ENCODE assay signal across 24 cellular contexts in the genomic region with DNA sequence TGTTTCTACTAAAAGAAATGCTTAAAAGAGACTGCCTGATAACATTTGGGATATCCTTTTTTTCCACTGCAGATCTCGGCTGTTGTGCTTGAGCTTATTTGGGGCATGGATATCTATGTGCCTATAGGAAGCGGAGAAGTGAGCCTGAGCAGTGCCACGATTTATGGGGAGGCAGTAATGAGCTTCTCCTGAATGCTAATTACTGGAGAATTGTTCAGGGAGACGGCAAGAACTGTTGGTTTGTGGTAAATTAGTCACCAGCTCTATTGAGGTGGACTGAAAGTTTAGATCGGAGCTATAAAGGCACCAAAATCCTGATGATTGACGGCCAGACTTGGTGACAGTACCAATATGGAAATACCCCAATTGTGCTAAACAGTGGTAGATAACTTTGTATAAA.
DNase-seq lines count a peak whose midpoint lies in the region; ATAC-seq and TF ChIP-seq lines count a peak whose summit lies in the region.
"Had no signal": no experiment of that assay in that cellular context is flagged by ENCODE, and none has a peak within 500 bp of the region (broad histone marks: within the 10 kb centered on the region; RNA-seq: fewer than 3 reads in every experiment).

No MANE protein-coding gene starts in this region.

- no peak overlapping the region for H2AK9ac ChIP-seq in IMR-90 (replicated peaks; ENCODE audit: low read depth, low read length, poor library complexity)

- H3K4me2 ChIP-seq in IMR-90 (ENCODE audit: low read depth, low read length) = no peak overlapping the region

- intact Hi-C loops in IMR-90 (cut with micrococcal nuclease) = no loop called here
- intact Hi-C loops in MCF 10A (cut with micrococcal nuclease) = no loop called here
- intact Hi-C loops in CD14-positive monocyte (cut with micrococcal nuclease) = no loop called here
- intact Hi-C loops in left ventricle myocardium superior (cut with micrococcal nuclease) = no loop called here

- no peak overlapping the region for H3K27ac ChIP-seq in IMR-90 (ENCODE audit: insufficient read depth, low read length)
- peak overlapping the region; percentile 84 for H3K27ac ChIP-seq in suprapubic skin
- H3K27ac ChIP-seq: coronary artery, gastroesophageal sphincter, sigmoid colon, SJSA1 had no signal

- dilution Hi-C loops in IMR-90 (cut with HindIII; ENCODE audit: low sequenced_read_pairs, unreplicated experiment) = no loop called here

- no peak overlapping the region for H2AFZ ChIP-seq in IMR-90 (replicated peaks; ENCODE audit: low read length, poor library complexity)

- H4K5ac ChIP-seq in IMR-90 (ENCODE audit: low read depth, low read length) = no peak overlapping the region

- no peak overlapping the region; the same call in 1 of the 2 replicates for H2BK20ac ChIP-seq in IMR-90 (ENCODE audit: low read depth, low read length)

- WGBS in IMR-90 (ENCODE audit: extremely low coverage in 2 of 2, insufficient read length in 1 of 2), 2 experiments = 62% methylated on average over 3 of the region's 6 CpGs; no CpG with 5 or more reads in 1 of the 2 experiments
- WGBS in suprapubic skin = 46% methylated on average over 6 of the region's 6 CpGs

- TF ChIP-seq EP300 in suprapubic skin (IDR thresholded peaks at IDR 0.05) = no peak

- 0 out of 2 replicates have a peak, but pooled peaks cover 1% of the 10 kb centered on the region for H3K36me3 ChIP-seq in IMR-90 (ENCODE audit: control insufficient read depth, insufficient read depth, low read length)
- H3K36me3 ChIP-seq in kidney epithelial cell (ENCODE audit: control insufficient read depth, insufficient read depth, low read length) = no peaks in the 10 kb centered on the region
- H3K36me3 ChIP-seq in suprapubic skin = no peaks in the 10 kb centered on the region
- H3K36me3 ChIP-seq: sigmoid colon, transverse colon had no signal

- H2BK5ac ChIP-seq in IMR-90 (ENCODE audit: low read depth, low read length, poor library complexity, severe bottlenecking) = no peak overlapping the region

- H2BK120ac ChIP-seq in IMR-90 (ENCODE audit: low read depth, low read length) = peak overlapping the region; percentile 1; the same call in 1 of the 2 replicates

- H3K9me3 ChIP-seq in IMR-90 (ENCODE audit: control insufficient read depth, insufficient read depth, low read length) (no peaks in the 10 kb centered on the region), suprapubic skin (no peaks in the 10 kb centered on the region)
- H3K9me3 ChIP-seq: gastroesophageal sphincter, sigmoid colon, SJSA1, transverse colon had no signal

- TF ChIP-seq CTCF in IMR-90 (conservative IDR thresholded peaks at IDR 0.05; ENCODE audit: low read depth, low read length) = no peak
- TF ChIP-seq CTCF in MCF 10A (IDR thresholded peaks at IDR 0.05; ENCODE audit: unreplicated experiment) = no peak
- TF ChIP-seq CTCF in kidney epithelial cell (IDR thresholded peaks at IDR 0.05; ENCODE audit: insufficient read depth, low read length, poor library complexity, severe bottlenecking) = no peak
- TF ChIP-seq CTCF in suprapubic skin (IDR thresholded peaks at IDR 0.05) = no peak
- no peak for TF ChIP-seq CTCF in CD14-positive monocyte (IDR thresholded peaks at IDR 0.05)
- no peak for TF ChIP-seq CTCF in mesothelial cell of epicardium (IDR thresholded peaks at IDR 0.05; ENCODE audit: unreplicated experiment)

- CTCF ChIA-PET in IMR-90 (lab: Yijun Ruan, JAX) = no interaction called here
- CTCF ChIA-PET in MCF 10A (lab: Yijun Ruan, JAX) = interaction anchor here (0.9 to 2.1 kb wide), 6 partner anchors 10 to 224 kb away, joined by 3 to 10 read pairs (median 4); no protein-coding TSS in a partner anchor

- peaks cover 0 to 19% of the 10 kb centered on the region in 2 experiments; a peak in 2 of 4 replicates for H3K79me1 ChIP-seq in IMR-90 (ENCODE audit: low read depth in 1 of 2, low read length in 2 of 2)

- peaks cover 43% of the 10 kb centered on the region for H3K4me1 Mint-ChIP-seq in MCF 10A (ENCODE audit: insufficient read depth, unreplicated experiment)
- peaks cover 11% of the 10 kb centered on the region for H3K4me1 Mint-ChIP-seq in CD14-positive monocyte
- no peaks in the 10 kb centered on the region for H3K4me1 Mint-ChIP-seq in mesothelial cell of epicardium

- H3K14ac ChIP-seq in IMR-90 (replicated peaks; ENCODE audit: low read depth, low read length) = peak overlapping the region; percentile 5; the same call in 1 of the 2 replicates

- POLR2A ChIA-PET in IMR-90 (lab: Charles Lee; ENCODE audit: unreplicated experiment) (no interaction called here), MCF 10A (lab: Yijun Ruan, JAX) (interaction anchor here (0.6 to 4.8 kb wide), 21 partner anchors 8 to 315 kb away, joined by 3 to 107 read pairs (median 8); a partner anchor contains a TSS)

- no peak overlapping the region for H3K56ac ChIP-seq in IMR-90 (ENCODE audit: extremely low read depth, insufficient read depth, low read length)

- DNase-seq in IMR-90 (no peak), MCF 10A (ENCODE audit: unreplicated experiment) (peak; percentile 22), kidney epithelial cell (ENCODE audit: low read depth) (no peak), suprapubic skin (ENCODE audit: low spot score in 2 of 2) (no peak), CD14-positive monocyte (ENCODE audit: low spot score) (no peak), ecto neural progenitor cell (ENCODE audit: low spot score) (no peak), mesothelial cell of epicardium (ENCODE audit: low spot score in 2 of 2, unreplicated experiment in 2 of 2) (no peak), left ventricle myocardium superior (no peak)
- DNase-seq: activated CD8-positive, alpha-beta memory T cell treated with anti-CD3 and anti-CD28 coated beads for 24 hours; COR-L47; H7; NCI-H1436; NCI-H82; occipital lobe; sigmoid colon; stimulated activated CD4-positive, alpha-beta T cell treated with anti-CD3 and anti-CD28 coated beads, Interleukin-1b, Interleukin-23, amount 100 ng/mL, for 48 hours; stimulated activated naive CD4-positive, alpha-beta T cell treated with Interleukin-2 at 50 U/mL for 16 hours; T-helper 2 cell; transverse colon had no signal

- H3K4me1 ChIP-seq in IMR-90 (ENCODE audit: control insufficient read depth, insufficient read depth, low read length) (peaks cover 11% of the 10 kb centered on the region), suprapubic skin (peaks cover 14% of the 10 kb centered on the region)
- H3K4me1 ChIP-seq: gastroesophageal sphincter, sigmoid colon, transverse colon had no signal

- H3K27ac Mint-ChIP-seq in MCF 10A (ENCODE audit: low read depth, unreplicated experiment) = peak overlapping the region; percentile 91
- no peak overlapping the region for H3K27ac Mint-ChIP-seq in CD14-positive monocyte
- H3K27ac Mint-ChIP-seq in mesothelial cell of epicardium = no peak overlapping the region
- H3K27ac Mint-ChIP-seq: activated naive CD4-positive, alpha-beta T cell treated with anti-CD3 and anti-CD28 coated beads, Interleukin-2, amount 50 U/mL, for 72 hours; activated T-helper 1 cell treated with anti-CD3 and anti-CD28 coated beads, Interleukin-12 subunit alpha, Interleukin-12 subunit beta, Interleukin-2, Interleukin-4 antibody, amounts not matched to agents 30 ng/mL and 10 ng/mL and 1 ng/mL, durations not matched to agents 14 hours and 24 hours and 36 hours had no signal

- H3K4me3 Mint-ChIP-seq in MCF 10A (ENCODE audit: unreplicated experiment) (peak overlapping the region; percentile 85), CD14-positive monocyte (no peak overlapping the region), mesothelial cell of epicardium (no peak overlapping the region)
- H3K4me3 Mint-ChIP-seq: activated T-helper 1 cell treated with anti-CD3 and anti-CD28 coated beads, Interleukin-12 subunit alpha, Interleukin-12 subunit beta, Interleukin-2, Interleukin-4 antibody, amounts not matched to agents 30 ng/mL and 10 ng/mL and 1 ng/mL, durations not matched to agents 14 hours and 24 hours and 36 hours had no signal

- peaks cover 18% of the 10 kb centered on the region; the same call in 1 of the 2 replicates for H3K9me1 ChIP-seq in IMR-90 (ENCODE audit: insufficient read depth, low read length)

- H3K4ac ChIP-seq in IMR-90 (ENCODE audit: low read depth, low read length) = peak overlapping the region; percentile 1; the same call in 1 of the 2 replicates

- H3K27me3 Mint-ChIP-seq in MCF 10A (ENCODE audit: insufficient read depth, unreplicated experiment) = no peaks in the 10 kb centered on the region
- peaks cover 2 to 3% (median 3%) of the 10 kb centered on the region in 3 donors for H3K27me3 Mint-ChIP-seq in CD14-positive monocyte (ENCODE audit: low read depth in 3 of 3)
- H3K27me3 Mint-ChIP-seq in mesothelial cell of epicardium (ENCODE audit: low read depth) = peaks cover 2% of the 10 kb centered on the region

- no peaks in the 10 kb centered on the region for H4K20me1 ChIP-seq in IMR-90 (ENCODE audit: insufficient read depth, low read length)

- H3K18ac ChIP-seq in IMR-90 (ENCODE audit: low read depth, low read length) = no peak overlapping the region; the same call in 1 of the 2 replicates

- H3K27me3 ChIP-seq in IMR-90 (ENCODE audit: control insufficient read depth, insufficient read depth, low read length) = no peaks in the 10 kb centered on the region
- H3K27me3 ChIP-seq in kidney epithelial cell (ENCODE audit: control insufficient read depth, insufficient read depth, low read length) = no peaks in the 10 kb centered on the region
- H3K27me3 ChIP-seq in suprapubic skin = no peaks in the 10 kb centered on the region
- H3K27me3 ChIP-seq: gastroesophageal sphincter, sigmoid colon, SJSA1, transverse colon had no signal

- BruUV-seq in IMR-90 (replicated peaks; lab: Mats Ljungman, UMichigan) (no TSS peak), MCF 10A (replicated peaks; lab: Mats Ljungman, UMichigan) (no TSS peak)

- 0 out of 2 replicates have a peak overlapping the region, but pooled peaks have one; percentile 2 for H3K23ac ChIP-seq in IMR-90 (ENCODE audit: low read depth, low read length)

- no peak for TF ChIP-seq RAD21 in IMR-90 (IDR thresholded peaks at IDR 0.05; ENCODE audit: low read length)

- peak overlapping the region in 1 of 2 experiments; percentile 24; a peak in 1 of 4 replicates for H4K8ac ChIP-seq in IMR-90 (ENCODE audit: low read depth in 2 of 2, low read length in 2 of 2)

- in situ Hi-C loops in IMR-90 (cut with MboI; ENCODE audit: low sequenced_read_pairs) = no loop called here

- no peaks in the 10 kb centered on the region for H3K9me3 Mint-ChIP-seq in MCF 10A (ENCODE audit: unreplicated experiment)
- no peaks in the 10 kb centered on the region for H3K9me3 Mint-ChIP-seq in CD14-positive monocyte
- H3K9me3 Mint-ChIP-seq in mesothelial cell of epicardium = no peaks in the 10 kb centered on the region
- H3K9me3 Mint-ChIP-seq: activated naive CD4-positive, alpha-beta T cell treated with anti-CD3 and anti-CD28 coated beads, Interleukin-2, amount 50 U/mL, for 72 hours; activated T-helper 1 cell treated with anti-CD3 and anti-CD28 coated beads, Interleukin-12 subunit alpha, Interleukin-12 subunit beta, Interleukin-2, Interleukin-4 antibody, amounts not matched to agents 30 ng/mL and 10 ng/mL and 1 ng/mL, durations not matched to agents 14 hours and 24 hours and 36 hours had no signal

- H2BK15ac ChIP-seq in IMR-90 (ENCODE audit: low read depth, low read length) = peak overlapping the region; percentile 70; the same call in 1 of the 3 replicates

- H3K4me3 ChIP-seq in IMR-90 (ENCODE audit: insufficient read depth, low read depth, low read length) (no peak overlapping the region), kidney epithelial cell (ENCODE audit: low read depth, low read length) (peak overlapping the region; percentile 13), suprapubic skin (no peak overlapping the region)
- H3K4me3 ChIP-seq: coronary artery, gastroesophageal sphincter, sigmoid colon, SJSA1 had no signal

- ATAC-seq in IMR-90 (ENCODE audit: low read depth) (no peak), left ventricle myocardium superior (no peak)
- ATAC-seq: activated naive CD4-positive, alpha-beta T cell treated with anti-CD3 and anti-CD28 coated beads, Interleukin-2, amount 50 U/mL, for 72 hours; gastroesophageal sphincter had no signal

- no peak overlapping the region for H4K91ac ChIP-seq in IMR-90 (ENCODE audit: insufficient read depth, low read depth, low read length)

- H2AK5ac ChIP-seq in IMR-90 (ENCODE audit: low read depth, low read length) = peak overlapping the region; percentile 48; the same call in 1 of the 2 replicates

- peak overlapping the region; percentile 46; the same call in 1 of the 2 replicates for H3K9ac ChIP-seq in IMR-90 (ENCODE audit: low read depth, low read length)

- no peak for TF ChIP-seq POLR2A in IMR-90 (IDR thresholded peaks at IDR 0.05; ENCODE audit: low read depth, low read length)
- TF ChIP-seq POLR2A in suprapubic skin (IDR thresholded peaks at IDR 0.05) = no peak

- H3K36me3 Mint-ChIP-seq in MCF 10A (ENCODE audit: insufficient read depth, unreplicated experiment) (no peaks in the 10 kb centered on the region), CD14-positive monocyte (no peaks in the 10 kb centered on the region), mesothelial cell of epicardium (no peaks in the 10 kb centered on the region)
- H3K36me3 Mint-ChIP-seq: activated naive CD4-positive, alpha-beta T cell treated with anti-CD3 and anti-CD28 coated beads, Interleukin-2, amount 50 U/mL, for 72 hours had no signal
